ENCODE assay signal across 21 cellular contexts in genomic region chr7:106377847-106378361, GRCh38.
DNase-seq lines count a peak whose midpoint lies in the region; ATAC-seq, FAIRE-seq and TF ChIP-seq lines count a peak whose summit lies in the region.
"Had no signal": no experiment of that assay in that cellular context is flagged by ENCODE, and none has a peak within 500 bp of the region (broad histone marks: within the 10 kb centered on the region; RNA-seq: fewer than 3 reads in every experiment).

No MANE protein-coding gene starts in this region.

- H3K9ac ChIP-seq in H1 (replicated peaks in 1 of 4; ENCODE audit: extremely low read depth in 1 of 4, low read depth in 3 of 4, low read length in 3 of 4), result 0 out of 7 replicates have a peak overlapping the region, but pooled peaks of 1 of the 4 experiments have one; percentile 4

- no peak for TF ChIP-seq EP300 in H1 (IDR thresholded peaks at IDR 0.05; ENCODE audit: borderline replicate concordance in 1 of 2, low read depth in 2 of 2, low read length in 2 of 2)

- POLR2A ChIA-PET in CD8-positive, alpha-beta memory T cell (lab: Charles Lee), result no interaction called here
- POLR2A ChIA-PET in PC-9 (lab: Charles Lee; ENCODE audit: unreplicated experiment), result interaction anchor here (0.6 to 1.0 kb wide), 3 partner anchors 38 to 126 kb away, joined by 3 to 14 read pairs (median 4); partner anchors contain the start of gene NAMPT
- POLR2A ChIA-PET in H1 (lab: Charles Lee; ENCODE audit: partially characterized antibody), result interaction anchor here (0.6 kb wide), 1 partner anchor 1110 kb away, joined by 3 read pairs; no protein-coding TSS in a partner anchor

- H2AFZ ChIP-seq in PC-9, result no peak overlapping the region
- H2AFZ ChIP-seq in H1 (ENCODE audit: low read length), result 0 out of 2 replicates have a peak overlapping the region, but pooled peaks have one; percentile 66

- CTCF ChIA-PET in CD8-positive, alpha-beta memory T cell (lab: Charles Lee), result no interaction called here
- CTCF ChIA-PET in PC-9 (lab: Charles Lee), result interaction anchor here (1.0 kb wide), 1 partner anchor 84 kb away, joined by 6 read pairs; no protein-coding TSS in a partner anchor
- CTCF ChIA-PET in H1 (lab: Charles Lee; ENCODE audit: partially characterized antibody), result interaction anchor here (1.5 kb wide), 1 partner anchor 12 kb away, joined by 3 read pairs; no protein-coding TSS in a partner anchor

- H3K9me3 ChIP-seq in CD8-positive, alpha-beta memory T cell (ENCODE audit: low read length), result no peaks in the 10 kb centered on the region
- H3K9me3 ChIP-seq in PC-9 (ENCODE audit: insufficient read depth, low read depth), result no peaks in the 10 kb centered on the region
- no peaks in the 10 kb centered on the region for H3K9me3 ChIP-seq in H1 (ENCODE audit: insufficient read depth in 2 of 2, low read depth in 1 of 2, low read length in 1 of 2)
- H3K9me3 ChIP-seq: BE2C, thoracic aorta had no signal

- H3K4me2 ChIP-seq in PC-9, result peak overlapping the region; percentile 61
- no peak overlapping the region for H3K4me2 ChIP-seq in H1 (ENCODE audit: insufficient read depth in 1 of 2, low read depth in 2 of 2, low read length in 2 of 2)

- no peak overlapping the region for H2BK120ac ChIP-seq in H1 (replicated peaks; ENCODE audit: low read depth, low read length)

- peaks cover 25% of the 10 kb centered on the region for H3F3A ChIP-seq in PC-9 (ENCODE audit: insufficient read depth, low read depth)

- no peak overlapping the region for H3K4me3 ChIP-seq in CD8-positive, alpha-beta memory T cell (ENCODE audit: low read length)
- H3K4me3 ChIP-seq in PC-9 (no peak overlapping the region), H1 (ENCODE audit: extremely low read depth in 1 of 4, insufficient read depth in 2 of 4, low read depth in 3 of 4, low read length in 4 of 4) (no peak overlapping the region)
- H3K4me3 ChIP-seq: thoracic aorta had no signal

- no peak overlapping the region for H3K27ac ChIP-seq in CD8-positive, alpha-beta memory T cell (ENCODE audit: low read depth, low read length)
- H3K27ac ChIP-seq in PC-9, result peak overlapping the region; percentile 88
- H3K27ac ChIP-seq in H1 (ENCODE audit: low read depth, low read length), result no peak overlapping the region
- H3K27ac ChIP-seq in foreskin keratinocyte, result no peak overlapping the region
- H3K27ac ChIP-seq: thoracic aorta had no signal

- 89% methylated on average over 3 of the region's 3 CpGs; no CpG with 5 or more reads in 1 of the 2 experiments for WGBS in H1 (ENCODE audit: extremely low coverage in 1 of 2, insufficient coverage in 1 of 2, insufficient read length in 1 of 2, insufficient replicate concordance in 2 of 2, low coverage in 1 of 2, low lambda C conversion rate in 2 of 2, missing lambda C conversion rate in 1 of 2), 2 experiments

- no peaks in the 10 kb centered on the region for H3K79me1 ChIP-seq in H1 (ENCODE audit: low read depth, low read length)

- no peak overlapping the region for H2BK15ac ChIP-seq in H1 (ENCODE audit: low read length)

- BruUV-seq in PC-9 (replicated peaks; lab: Mats Ljungman, UMichigan), result no TSS peak

- TF ChIP-seq CTCF in PC-9 (conservative IDR thresholded peaks at IDR 0.05) (no peak), H1 (IDR thresholded peaks at IDR 0.05; ENCODE audit: control extremely low read depth in 1 of 3, insufficient read depth in 1 of 3, low read depth in 1 of 3, low read length in 3 of 3) (no peak), foreskin keratinocyte (conservative IDR thresholded peaks at IDR 0.05) (no peak)

- H3K9me3 Mint-ChIP-seq in CD8-positive, alpha-beta memory T cell, result no peaks in the 10 kb centered on the region
- H3K9me3 Mint-ChIP-seq: endodermal cell, IgD-negative memory B cell, neural crest cell had no signal

- no peak overlapping the region for H4K91ac ChIP-seq in H1 (replicated peaks; ENCODE audit: insufficient read length, low read length)

- H3K18ac ChIP-seq in H1 (ENCODE audit: extremely low read depth, low read length), result no peak overlapping the region

- H3K4me1 ChIP-seq in CD8-positive, alpha-beta memory T cell (ENCODE audit: insufficient read depth, low read length), result no peaks in the 10 kb centered on the region
- H3K4me1 ChIP-seq in PC-9 (replicated peaks; ENCODE audit: insufficient read depth), result peaks cover 26% of the 10 kb centered on the region
- peaks cover 0 to 5% (median 2%) of the 10 kb centered on the region in 4 experiments; a peak in 2 of 7 replicates for H3K4me1 ChIP-seq in H1 (replicated peaks in 1 of 4; ENCODE audit: control insufficient read depth in 3 of 4, insufficient read depth in 4 of 4, low read length in 3 of 4)
- H3K4me1 ChIP-seq in foreskin keratinocyte, result no peaks in the 10 kb centered on the region
- H3K4me1 ChIP-seq: BE2C had no signal

- no peaks in the 10 kb centered on the region for H3K23me2 ChIP-seq in H1 (ENCODE audit: low read depth, low read length)

- H4K20me1 ChIP-seq in PC-9 (ENCODE audit: insufficient read depth), result no peaks in the 10 kb centered on the region
- no peaks in the 10 kb centered on the region for H4K20me1 ChIP-seq in H1 (replicated peaks in 1 of 2; ENCODE audit: control insufficient read depth in 1 of 2, insufficient read depth in 2 of 2, low read length in 2 of 2)

- H3K79me2 ChIP-seq in PC-9 (ENCODE audit: low read depth) (no peaks in the 10 kb centered on the region), H1 (ENCODE audit: control insufficient read depth in 1 of 2, insufficient read depth in 2 of 2, low read length in 2 of 2) (no peaks in the 10 kb centered on the region)

- no peaks in the 10 kb centered on the region for H3K9me2 ChIP-seq in PC-9 (ENCODE audit: insufficient read depth)

- H3K4me3 Mint-ChIP-seq in CD8-positive, alpha-beta memory T cell, result peak overlapping the region in 6 of 7 donors; percentile 1 to 61 (median 18)
- H3K4me3 Mint-ChIP-seq: endodermal cell, IgD-negative memory B cell, neural crest cell had no signal

- no peak overlapping the region for H4K8ac ChIP-seq in H1 (ENCODE audit: extremely low read depth, insufficient read depth, low read length)

- H3K14ac ChIP-seq in H1 (ENCODE audit: insufficient read length), result no peak overlapping the region

- H2AK5ac ChIP-seq in H1 (ENCODE audit: low read depth, low read length), result no peak overlapping the region

- no peak overlapping the region for H3K27ac Mint-ChIP-seq in CD8-positive, alpha-beta memory T cell
- H3K27ac Mint-ChIP-seq: endodermal cell, IgD-negative memory B cell had no signal

- DNase-seq in CD8-positive, alpha-beta memory T cell, result no peak
- DNase-seq in PC-9 (peak; percentile 69 to 70), H1 (ENCODE audit: low read depth in 1 of 2, low spot score in 2 of 2) (no peak), kidney tubule cell (ENCODE audit: low spot score) (no peak), foreskin keratinocyte (no peak), NCI-H1048 (lab: John Stamatoyannopoulos, UW) (no peak)
- DNase-seq: activated naive CD4-positive, alpha-beta T cell; BE2C; endodermal cell; GOT3; hypothalamus; mesendoderm; NCI-H2029 treated with DMSO at 0.1 percent for 48 hours; NCI-H510A had no signal

- H3K27me3 Mint-ChIP-seq in CD8-positive, alpha-beta memory T cell, result no peaks in the 10 kb centered on the region
- H3K27me3 Mint-ChIP-seq: IgD-negative memory B cell had no signal

- intact Hi-C loops in PC-9 (cut with micrococcal nuclease; ENCODE audit: unreplicated experiment), result loop anchor here (1.0 kb wide), 2 partner anchors 13 to 83 kb away; no protein-coding TSS in a partner anchor

- H2BK12ac ChIP-seq in H1 (ENCODE audit: low read depth, low read length), result no peak overlapping the region

- no peak overlapping the region for H3K23ac ChIP-seq in H1 (ENCODE audit: insufficient read length)

- ATAC-seq in GM19463 (IDR thresholded peaks at IDR 0.05; ENCODE audit: unreplicated experiment) (peak; percentile 62), foreskin keratinocyte (no peak), GM21447 (IDR thresholded peaks at IDR 0.05; ENCODE audit: unreplicated experiment) (no peak)

- H3K27me3 ChIP-seq in CD8-positive, alpha-beta memory T cell (ENCODE audit: insufficient read depth, low read length, poor library complexity, severe bottlenecking), result no peaks in the 10 kb centered on the region
- H3K27me3 ChIP-seq in PC-9 (ENCODE audit: insufficient read depth, low read depth) (no peaks in the 10 kb centered on the region), H1 (replicated peaks in 1 of 4; ENCODE audit: control insufficient read depth in 3 of 4, extremely low read depth in 1 of 4, insufficient read depth in 3 of 4, low read length in 3 of 4) (no peaks in the 10 kb centered on the region), foreskin keratinocyte (peaks cover 14% of the 10 kb centered on the region)
- H3K27me3 ChIP-seq: BE2C had no signal

- H3K4me1 Mint-ChIP-seq in CD8-positive, alpha-beta memory T cell, result peaks cover 4 to 11% (median 4%) of the 10 kb centered on the region in 3 donors
- H3K4me1 Mint-ChIP-seq: endodermal cell, IgD-negative memory B cell, neural crest cell had no signal

- H2BK5ac ChIP-seq in H1 (ENCODE audit: low read depth, low read length), result no peak overlapping the region

- no peak overlapping the region for H4K5ac ChIP-seq in H1 (ENCODE audit: insufficient read length, low read depth, low read length)

- H3K56ac ChIP-seq in H1 (replicated peaks; ENCODE audit: insufficient read length, low read depth, low read length), result no peak overlapping the region

- H3K4ac ChIP-seq in H1 (replicated peaks; ENCODE audit: insufficient read length, low read depth, low read length), result no peak overlapping the region

- H2BK20ac ChIP-seq in H1 (ENCODE audit: low read length), result no peak overlapping the region

- peaks cover 0 to 1% (median 0%) of the 10 kb centered on the region in 3 donors for H3K36me3 Mint-ChIP-seq in CD8-positive, alpha-beta memory T cell
- H3K36me3 Mint-ChIP-seq: IgD-negative memory B cell had no signal

- no peaks in the 10 kb centered on the region for H3K36me3 ChIP-seq in CD8-positive, alpha-beta memory T cell (ENCODE audit: insufficient read depth, low read length)
- H3K36me3 ChIP-seq in PC-9 (ENCODE audit: low read depth) (no peaks in the 10 kb centered on the region), H1 (ENCODE audit: control insufficient read depth in 2 of 4, insufficient read depth in 4 of 4, low read length in 3 of 4) (no peaks in the 10 kb centered on the region)
- H3K36me3 ChIP-seq: BE2C, thoracic aorta had no signal

- no peak for TF ChIP-seq RAD21 in H1 (IDR thresholded peaks at IDR 0.05 in 1 of 2, conservative IDR thresholded peaks at IDR 0.05 in 1 of 2; ENCODE audit: low read depth in 2 of 2, low read length in 2 of 2)

- no peak for FAIRE-seq in H1 (lab: Jason Lieb, UNC)
- FAIRE-seq: D721Med, keratinocyte had no signal

- TF ChIP-seq POLR2A in H1 (IDR thresholded peaks at IDR 0.05; ENCODE audit: control extremely low read depth in 1 of 2, low read depth in 2 of 2, low read length in 2 of 2), result no peak

TF ChIP-seq in H1, 55 proteins besides CTCF, POLR2A, EP300 and RAD21 (continues in another document):
- no peak for TF ChIP-seq BACH1 (IDR thresholded peaks at IDR 0.05; ENCODE audit: low read length)
- no peak for TF ChIP-seq ATF3 (IDR thresholded peaks at IDR 0.05; ENCODE audit: insufficient read depth, low read depth, low read length)
- no peak for TF ChIP-seq RFX5 (IDR thresholded peaks at IDR 0.05; ENCODE audit: borderline replicate concordance, low read depth, low read length)
- TF ChIP-seq EZH2 (IDR thresholded peaks at IDR 0.05; ENCODE audit: low read depth, low read length, severe bottlenecking), result no peak

Comparison
In these comparisons a context has a peak if more than half of its experiments do, and no peak if none do; other contexts are left out.
1. DNase-seq: peak in PC-9 (2 of 2); none in CD8-positive, alpha-beta memory T cell (0 of 5), H1 (0 of 2), kidney tubule cell (single experiment), foreskin keratinocyte (0 of 2) and NCI-H1048 (single experiment).